In the genomic region with DNA sequence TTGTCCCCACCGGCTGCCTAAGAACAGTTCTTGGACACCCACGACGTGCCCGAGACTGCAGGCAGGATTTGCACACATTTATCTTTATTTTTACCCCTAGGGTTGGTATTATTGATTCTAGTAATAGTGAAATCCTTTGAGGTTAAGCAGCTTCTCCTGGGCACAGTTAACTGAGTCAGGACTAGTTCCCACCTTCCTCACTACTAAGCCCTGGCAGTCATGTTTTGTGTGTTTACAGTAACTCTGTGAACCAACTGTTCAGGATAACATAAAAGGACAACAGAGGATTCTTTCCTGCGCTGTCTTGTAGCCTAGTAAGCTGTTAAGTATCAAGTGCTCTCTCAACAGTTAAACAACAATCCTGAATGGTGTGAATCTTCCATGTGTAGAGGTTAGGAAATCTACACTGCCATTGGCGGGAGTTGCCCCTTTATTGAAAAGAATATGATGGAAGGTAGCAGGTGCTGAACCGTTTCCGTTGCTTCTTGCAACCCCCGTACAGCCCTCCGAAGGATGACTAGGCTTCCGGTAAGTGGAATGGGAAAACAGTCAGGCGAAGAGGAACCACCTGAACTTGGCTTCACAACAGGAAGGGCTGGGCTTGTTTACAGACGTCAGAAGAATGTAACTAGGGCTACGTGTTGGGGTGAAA, we compare ENCODE assay signal across 8 cellular contexts. TPM values are rescaled to one million over a fixed set of nuclear protein-coding genes. Genes with fewer than 3 reads are reported as not detected.
DNase-seq lines count a peak whose midpoint lies in the region; ATAC-seq and TF ChIP-seq lines count a peak whose summit lies in the region.

No MANE protein-coding gene starts in this region.

- H3K27ac ChIP-seq in substantia nigra (ENCODE audit: low read depth, low read length, poor library complexity, severe bottlenecking) = peak overlapping the region; percentile 93

- no peak for TF ChIP-seq CTCF in lower leg skin (IDR thresholded peaks at IDR 0.05)

- ATAC-seq in HG03442 (IDR thresholded peaks at IDR 0.05; ENCODE audit: unreplicated experiment) = no peak

- 21% methylated on average over 14 of the region's 14 CpGs for WGBS in lower leg skin, 2 donors

- H3K4me3 ChIP-seq in lower leg skin (ENCODE audit: low read depth, poor library complexity, severe bottlenecking) = peak overlapping the region; percentile 33

- intact Hi-C loops in lower leg skin (cut with DNase I; ENCODE audit: low total_unique reads) = loop anchor here (10.0 kb wide), 2 partner anchors 71 to 241 kb away; a partner anchor contains a TSS

- TF ChIP-seq POLR2A in lower leg skin (IDR thresholded peaks at IDR 0.05) = no peak

- DNase-seq in NCI-H1417 (lab: John Stamatoyannopoulos, UW) (peak in 2 of 3 experiments; percentile 68 to 85), NCI-H1417 treated with DMSO at 0.1 percent for 48 hours (lab: John Stamatoyannopoulos, UW) (no peak), HuH-7 (ENCODE audit: low spot score) (peak; percentile 51), T-helper 22 cell (ENCODE audit: low read depth) (peak; percentile 64), dermis microvascular lymphatic vessel endothelial cell (ENCODE audit: low read depth in 2 of 2) (peak; percentile 83 to 90), lower leg skin (ENCODE audit: low spot score in 2 of 2) (peak in 1 of 2 donors; percentile 58), substantia nigra (lab: John Stamatoyannopoulos, UW) (peak in 6 of 49 donors; percentile 7 to 26 (median 10))

RNA-seq across cellular contexts. Expression of a gene that starts 1.0 kb away (rescaled TPM):
- 206 and 419 TPM in 2 replicates for total RNA-seq in dermis microvascular lymphatic vessel endothelial cell
- total RNA-seq in lower leg skin = 100 to 1,000 TPM; 117 to 280 (median 190) TPM

RNA-seq across cellular contexts. Expression of a gene that starts 33.3 kb away (rescaled TPM):
- total RNA-seq in dermis microvascular lymphatic vessel endothelial cell (69.2 and 79.5 TPM in 2 replicates), lower leg skin (10 to 100 TPM; 57.8 to 76.7 (median 67.9) TPM)
